Comparison of ENCODE assay signal across 16 cellular contexts in the genomic region with DNA sequence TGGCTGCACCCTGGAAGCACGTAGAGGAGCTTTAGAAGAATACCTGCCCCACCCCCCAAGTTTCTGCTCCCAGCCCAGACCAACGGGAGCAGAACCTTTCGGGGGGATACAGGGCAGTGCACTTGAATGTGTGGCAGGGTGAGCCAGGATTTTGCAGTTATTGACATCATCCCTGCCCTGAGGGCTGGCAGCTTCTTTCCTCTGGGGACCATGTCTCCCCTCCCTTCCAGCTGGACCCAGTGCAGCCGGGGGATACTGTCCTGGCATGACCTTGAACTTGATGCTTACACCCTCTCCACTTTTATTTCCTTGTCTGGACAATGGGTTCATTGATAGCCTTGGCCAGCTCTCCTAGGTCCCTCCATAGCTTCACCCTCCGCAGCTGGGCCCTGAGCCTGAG. TPM values are rescaled to one million over a fixed set of nuclear protein-coding genes. Genes with fewer than 3 reads are reported as not detected.
DNase-seq lines count a peak whose midpoint lies in the region; TF ChIP-seq lines count a peak whose summit lies in the region.
"Had no signal": no experiment of that assay in that cellular context is flagged by ENCODE, and none has a peak within 500 bp of the region (broad histone marks: within the 10 kb centered on the region; RNA-seq: fewer than 3 reads in every experiment).

No MANE protein-coding gene starts in this region.

- H3K27ac ChIP-seq in SJCRH30: peak overlapping the region; percentile 52
- no peak overlapping the region for H3K27ac ChIP-seq in neural progenitor cell
- H3K27ac ChIP-seq: BLaER1 treated with 17β-estradiol and CSF1 and Interleukin-3, amounts not matched to agents 10 nM and 100 nM; HL-60 had no signal

- H3K36me3 Mint-ChIP-seq in neural progenitor cell: no peaks in the 10 kb centered on the region
- H3K36me3 Mint-ChIP-seq: CD8-positive, alpha-beta T cell had no signal

- H3K4me1 ChIP-seq in SJCRH30 (peaks cover 50% of the 10 kb centered on the region), neural progenitor cell (no peaks in the 10 kb centered on the region)

- no peaks in the 10 kb centered on the region for H3F3A ChIP-seq in neural progenitor cell (ENCODE audit: low read depth)

- H3K27me3 Mint-ChIP-seq in neural progenitor cell (ENCODE audit: insufficient read depth, low read depth): peaks cover 53% of the 10 kb centered on the region

- H3K4me2 ChIP-seq in neural progenitor cell: no peak overlapping the region

- H3K4me3 Mint-ChIP-seq in neural progenitor cell: peak overlapping the region; percentile 38
- H3K4me3 Mint-ChIP-seq: CD8-positive, alpha-beta T cell; HFFc6 had no signal

- H3K4me1 Mint-ChIP-seq in neural progenitor cell: peaks cover 12% of the 10 kb centered on the region

- H3K9me3 Mint-ChIP-seq in neural progenitor cell: peaks cover 2% of the 10 kb centered on the region
- H3K9me3 Mint-ChIP-seq: CD8-positive, alpha-beta T cell; HFFc6 had no signal

- peaks cover 36% of the 10 kb centered on the region for H4K20me1 ChIP-seq in neural progenitor cell (ENCODE audit: low read depth)

- H3K36me3 ChIP-seq in SJCRH30: no peaks in the 10 kb centered on the region
- no peaks in the 10 kb centered on the region for H3K36me3 ChIP-seq in neural progenitor cell
- H3K36me3 ChIP-seq: BLaER1 treated with 17β-estradiol and CSF1 and Interleukin-3, amounts not matched to agents 10 nM and 100 nM had no signal

- peak; percentile 39 for DNase-seq in NCI-H82 (lab: John Stamatoyannopoulos, UW)
- no peak for DNase-seq in NCI-H82 treated with DMSO at 0.1 percent for 48 hours (lab: John Stamatoyannopoulos, UW; ENCODE audit: unreplicated experiment)
- DNase-seq in SJCRH30: peak; percentile 42 to 63
- no peak for DNase-seq in neural progenitor cell (ENCODE audit: low spot score)
- DNase-seq in stimulated activated CD4-positive, alpha-beta T cell treated with anti-CD3 and anti-CD28 coated beads, Interleukin-2, amount 100 ng/mL, for 24 hours: no peak
- no peak for DNase-seq in amygdala (lab: John Stamatoyannopoulos, UW)
- DNase-seq in NCI-H1930 (lab: John Stamatoyannopoulos, UW): no peak
- DNase-seq: 8988T; Calu3; CD8-positive, alpha-beta T cell; GOT3; H7; HFFc6 had no signal

- H3K4me3 ChIP-seq in SJCRH30: no peak overlapping the region
- H3K4me3 ChIP-seq in neural progenitor cell: no peak overlapping the region
- H3K4me3 ChIP-seq: BLaER1 treated with 17β-estradiol and CSF1 and Interleukin-3, amounts not matched to agents 10 nM and 100 nM had no signal

- H3K27me3 ChIP-seq in SJCRH30 (no peaks in the 10 kb centered on the region), neural progenitor cell (peaks cover 43% of the 10 kb centered on the region)

- H2AFZ ChIP-seq in neural progenitor cell (replicated peaks): no peak overlapping the region

- no peak overlapping the region for H3K27ac Mint-ChIP-seq in neural progenitor cell
- H3K27ac Mint-ChIP-seq: CD8-positive, alpha-beta T cell; HFFc6 had no signal

- no peak for TF ChIP-seq CTCF in neural progenitor cell (IDR thresholded peaks at IDR 0.05)

- no peaks in the 10 kb centered on the region for H3K79me2 ChIP-seq in neural progenitor cell (ENCODE audit: low read depth)

- no peaks in the 10 kb centered on the region for H3K9me3 ChIP-seq in SJCRH30 (replicated peaks)
- H3K9me3 ChIP-seq in neural progenitor cell (ENCODE audit: low read depth): no peaks in the 10 kb centered on the region
- H3K9me3 ChIP-seq: BLaER1 treated with 17β-estradiol and CSF1 and Interleukin-3, amounts not matched to agents 10 nM and 100 nM had no signal

- H3K9ac ChIP-seq in neural progenitor cell: no peak overlapping the region
- H3K9ac ChIP-seq: BLaER1 treated with 17β-estradiol and CSF1 and Interleukin-3, amounts not matched to agents 10 nM and 100 nM had no signal

RNA-seq across cellular contexts. Expression of gene CABP7, which starts 4.1 kb away (rescaled TPM):
- 0.06 TPM in 1 of 2 replicates, not detected in the other for total RNA-seq in SJCRH30 (2014; rRNA removed; shearing (Covaris generic))
- total RNA-seq in neural progenitor cell (ENCODE audit: low replicate concordance): 0.09 TPM in 1 of 2 replicates, not detected in the other
- total RNA-seq: A673, Calu3, H7, HFFc6 had no signal

RNA-seq across cellular contexts. Expression of gene ZMAT5, which starts 51.1 kb away (rescaled TPM):
- total RNA-seq in SJCRH30 (2014; rRNA removed; shearing (Covaris generic)): 16.1 and 16.8 TPM in 2 replicates
- 20.8 and 26.7 TPM in 2 replicates for total RNA-seq in neural progenitor cell (ENCODE audit: low replicate concordance)

RNA-seq across cellular contexts. Expression of gene UQCR10, which starts 51.5 kb away (rescaled TPM):
- 100 and 116 TPM in 2 replicates for total RNA-seq in SJCRH30 (2014; rRNA removed; shearing (Covaris generic))
- total RNA-seq in neural progenitor cell (ENCODE audit: low replicate concordance): 48.7 and 57.5 TPM in 2 replicates

Comparison
In these comparisons a context has a peak if more than half of its experiments do, and no peak if none do; other contexts are left out.
1. DNase-seq: peak in NCI-H82 (single experiment) and SJCRH30 (2 of 2); none in NCI-H82 treated with DMSO at 0.1 percent for 48 hours (single experiment), neural progenitor cell (single experiment), stimulated activated CD4-positive, alpha-beta T cell treated with anti-CD3 and anti-CD28 coated beads, Interleukin-2, amount 100 ng/mL, for 24 hours (0 of 2), amygdala (0 of 56) and NCI-H1930 (0 of 2).